ENCODE assay signal across 2 cellular contexts in the genomic region with DNA sequence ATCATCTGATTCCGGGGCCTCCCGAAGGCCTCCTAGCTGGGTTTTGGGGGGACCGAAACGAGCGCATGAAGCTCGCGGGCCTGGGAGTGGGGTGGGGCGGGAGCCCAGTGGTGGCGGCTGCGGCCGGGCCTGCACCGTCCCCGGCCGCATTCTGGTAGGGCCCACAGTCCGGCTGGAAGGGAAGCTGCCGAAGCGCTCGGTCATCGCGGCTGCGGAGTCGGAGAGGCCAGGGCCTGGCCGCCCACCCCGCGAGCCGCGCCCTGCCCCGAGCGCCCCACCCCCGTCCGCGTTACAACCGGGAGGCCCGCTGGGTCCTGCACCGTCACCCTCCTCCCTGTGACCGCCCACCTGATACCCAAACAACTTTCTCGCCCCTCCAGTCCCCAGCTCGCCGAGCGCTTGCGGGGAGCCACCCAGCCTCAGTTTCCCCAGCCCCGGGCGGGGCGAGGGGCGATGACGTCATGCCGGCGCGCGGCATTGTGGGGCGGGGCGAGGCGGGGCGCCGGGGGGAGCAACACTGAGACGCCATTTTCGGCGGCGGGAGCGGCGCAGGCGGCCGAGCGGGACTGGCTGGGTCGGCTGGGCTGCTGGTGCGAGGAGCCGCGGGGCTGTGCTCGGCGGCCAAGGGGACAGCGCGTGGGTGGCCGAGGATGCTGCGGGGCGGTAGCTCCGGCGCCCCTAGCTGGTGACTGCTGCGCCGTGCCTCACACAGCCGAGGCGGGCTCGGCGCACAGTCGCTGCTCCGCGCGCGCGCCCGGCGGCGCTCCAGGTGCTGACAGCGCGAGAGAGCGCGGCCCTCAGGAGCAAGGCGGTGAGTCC.
A peak's percentile ranks its signal among the peaks of the same experiment; 100 is the strongest.
TF ChIP-seq lines count a peak whose summit lies in the region.

Gene KLC1, plus strand, starts transcription at position 528 of the 819 bp plus-strand sequence. CDS start 25,354 bp downstream, outside the sequence.

TF ChIP-seq in HEK293, 187 proteins besides CTCF, POLR2A, EP300 and RAD21 (continued from another document and continues in another):
- TF ChIP-seq, protein P1, sequence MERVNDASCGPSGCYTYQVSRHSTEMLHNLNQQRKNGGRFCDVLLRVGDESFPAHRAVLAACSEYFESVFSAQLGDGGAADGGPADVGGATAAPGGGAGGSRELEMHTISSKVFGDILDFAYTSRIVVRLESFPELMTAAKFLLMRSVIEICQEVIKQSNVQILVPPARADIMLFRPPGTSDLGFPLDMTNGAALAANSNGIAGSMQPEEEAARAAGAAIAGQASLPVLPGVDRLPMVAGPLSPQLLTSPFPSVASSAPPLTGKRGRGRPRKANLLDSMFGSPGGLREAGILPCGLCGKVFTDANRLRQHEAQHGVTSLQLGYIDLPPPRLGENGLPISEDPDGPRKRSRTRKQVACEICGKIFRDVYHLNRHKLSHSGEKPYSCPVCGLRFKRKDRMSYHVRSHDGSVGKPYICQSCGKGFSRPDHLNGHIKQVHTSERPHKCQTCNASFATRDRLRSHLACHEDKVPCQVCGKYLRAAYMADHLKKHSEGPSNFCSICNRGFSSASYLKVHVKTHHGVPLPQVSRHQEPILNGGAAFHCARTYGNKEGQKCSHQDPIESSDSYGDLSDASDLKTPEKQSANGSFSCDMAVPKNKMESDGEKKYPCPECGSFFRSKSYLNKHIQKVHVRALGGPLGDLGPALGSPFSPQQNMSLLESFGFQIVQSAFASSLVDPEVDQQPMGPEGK (tag by site-specific recombination; IDR thresholded peaks at IDR 0.05), result peak; percentile 98
- TF ChIP-seq ZBTB10 (tag by site-specific recombination; IDR thresholded peaks at IDR 0.05), result peak; percentile 98
- no peak for TF ChIP-seq ZNF114 (tag by site-specific recombination; IDR thresholded peaks at IDR 0.05)
- TF ChIP-seq ZNF292 (tag by site-specific recombination; IDR thresholded peaks at IDR 0.05; ENCODE audit: borderline replicate concordance, low read depth), result no peak
- TF ChIP-seq KLF17 (tag by site-specific recombination; IDR thresholded peaks at IDR 0.05), result peak; percentile 98
- TF ChIP-seq KLF8 (tag by site-specific recombination; IDR thresholded peaks at IDR 0.05), result peak; percentile 100
- TF ChIP-seq ATF2 (tag by site-specific recombination; IDR thresholded peaks at IDR 0.05; ENCODE audit: low read depth), result peak; percentile 99
- no peak for TF ChIP-seq ZNF510 (tag by site-specific recombination; IDR thresholded peaks at IDR 0.05; ENCODE audit: insufficient replicate concordance)
- TF ChIP-seq ZEB2 (tag by site-specific recombination; IDR thresholded peaks at IDR 0.05), result peak; percentile 92
- peak; percentile 25; the same call in 1 of the 2 replicates for TF ChIP-seq MYNN (tag by site-specific recombination; IDR thresholded peaks at IDR 0.05; ENCODE audit: borderline replicate concordance)
- no peak for TF ChIP-seq ZNF514 (tag by site-specific recombination; IDR thresholded peaks at IDR 0.05)
- TF ChIP-seq YY1 (tag by site-specific recombination; IDR thresholded peaks at IDR 0.05), result peak; percentile 77
- TF ChIP-seq, protein P2, sequence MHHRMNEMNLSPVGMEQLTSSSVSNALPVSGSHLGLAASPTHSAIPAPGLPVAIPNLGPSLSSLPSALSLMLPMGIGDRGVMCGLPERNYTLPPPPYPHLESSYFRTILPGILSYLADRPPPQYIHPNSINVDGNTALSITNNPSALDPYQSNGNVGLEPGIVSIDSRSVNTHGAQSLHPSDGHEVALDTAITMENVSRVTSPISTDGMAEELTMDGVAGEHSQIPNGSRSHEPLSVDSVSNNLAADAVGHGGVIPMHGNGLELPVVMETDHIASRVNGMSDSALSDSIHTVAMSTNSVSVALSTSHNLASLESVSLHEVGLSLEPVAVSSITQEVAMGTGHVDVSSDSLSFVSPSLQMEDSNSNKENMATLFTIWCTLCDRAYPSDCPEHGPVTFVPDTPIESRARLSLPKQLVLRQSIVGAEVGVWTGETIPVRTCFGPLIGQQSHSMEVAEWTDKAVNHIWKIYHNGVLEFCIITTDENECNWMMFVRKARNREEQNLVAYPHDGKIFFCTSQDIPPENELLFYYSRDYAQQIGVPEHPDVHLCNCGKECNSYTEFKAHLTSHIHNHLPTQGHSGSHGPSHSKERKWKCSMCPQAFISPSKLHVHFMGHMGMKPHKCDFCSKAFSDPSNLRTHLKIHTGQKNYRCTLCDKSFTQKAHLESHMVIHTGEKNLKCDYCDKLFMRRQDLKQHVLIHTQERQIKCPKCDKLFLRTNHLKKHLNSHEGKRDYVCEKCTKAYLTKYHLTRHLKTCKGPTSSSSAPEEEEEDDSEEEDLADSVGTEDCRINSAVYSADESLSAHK (tag by site-specific recombination; IDR thresholded peaks at IDR 0.05), result peak; percentile 61; the same call in 1 of the 2 replicates
- no peak for TF ChIP-seq ZNF354C (tag by site-specific recombination; IDR thresholded peaks at IDR 0.05; ENCODE audit: borderline replicate concordance, low read depth)
- TF ChIP-seq ZNF24 (tag by site-specific recombination; IDR thresholded peaks at IDR 0.05), result peak; percentile 79; the same call in 1 of the 2 replicates

TF ChIP-seq in WTC11, 78 proteins besides CTCF, POLR2A, EP300 and RAD21 (continued from another document):
- TF ChIP-seq HMGXB4 (CRISPR knock-in tag; IDR thresholded peaks at IDR 0.05) (peak; percentile 39), AFF4 (CRISPR knock-in tag; IDR thresholded peaks at IDR 0.05; ENCODE audit: borderline replicate concordance) (no peak), RELA (CRISPR knock-in tag; IDR thresholded peaks at IDR 0.05; ENCODE audit: borderline replicate concordance) (0 out of 2 replicates have a peak, but pooled peaks have one; percentile 48), SOX15 (CRISPR knock-in tag; IDR thresholded peaks at IDR 0.05) (no peak), ETV6 (CRISPR knock-in tag; IDR thresholded peaks at IDR 0.05) (no peak; the same call in 1 of the 2 replicates), FOXP1 (CRISPR knock-in tag; IDR thresholded peaks at IDR 0.05; ENCODE audit: borderline replicate concordance) (peak; percentile 78; the same call in 1 of the 2 replicates), CREM (CRISPR knock-in tag; IDR thresholded peaks at IDR 0.05) (peak; percentile 95; the same call in 1 of the 2 replicates), NFYB (CRISPR knock-in tag; conservative IDR thresholded peaks at IDR 0.05; ENCODE audit: low read depth) (no peak), ARID4B (CRISPR knock-in tag; IDR thresholded peaks at IDR 0.05; ENCODE audit: borderline replicate concordance) (peak; percentile 8; the same call in 1 of the 2 replicates), ZNF232 (CRISPR knock-in tag; IDR thresholded peaks at IDR 0.05) (peak; percentile 33; the same call in 1 of the 2 replicates), ZNF671 (CRISPR knock-in tag; IDR thresholded peaks at IDR 0.05) (no peak), CBFB (CRISPR knock-in tag; IDR thresholded peaks at IDR 0.05; ENCODE audit: low read depth) (no peak)
- TF ChIP-seq, protein P3, sequence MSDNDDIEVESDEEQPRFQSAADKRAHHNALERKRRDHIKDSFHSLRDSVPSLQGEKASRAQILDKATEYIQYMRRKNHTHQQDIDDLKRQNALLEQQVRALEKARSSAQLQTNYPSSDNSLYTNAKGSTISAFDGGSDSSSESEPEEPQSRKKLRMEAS (CRISPR knock-in tag; IDR thresholded peaks at IDR 0.05), result peak; percentile 53; the same call in 1 of the 2 replicates
- TF ChIP-seq, protein P4, sequence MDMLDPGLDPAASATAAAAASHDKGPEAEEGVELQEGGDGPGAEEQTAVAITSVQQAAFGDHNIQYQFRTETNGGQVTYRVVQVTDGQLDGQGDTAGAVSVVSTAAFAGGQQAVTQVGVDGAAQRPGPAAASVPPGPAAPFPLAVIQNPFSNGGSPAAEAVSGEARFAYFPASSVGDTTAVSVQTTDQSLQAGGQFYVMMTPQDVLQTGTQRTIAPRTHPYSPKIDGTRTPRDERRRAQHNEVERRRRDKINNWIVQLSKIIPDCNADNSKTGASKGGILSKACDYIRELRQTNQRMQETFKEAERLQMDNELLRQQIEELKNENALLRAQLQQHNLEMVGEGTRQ (CRISPR knock-in tag; IDR thresholded peaks at IDR 0.05), result peak; percentile 44; the same call in 1 of the 2 replicates
